ENCODE assay signal across 8 cellular contexts in genomic region chr19:797528-798414, GRCh38. TPM values are rescaled to one million over a fixed set of nuclear protein-coding genes. Genes with fewer than 3 reads are reported as not detected.
DNase-seq lines count a peak whose midpoint lies in the region; ATAC-seq, FAIRE-seq and TF ChIP-seq lines count a peak whose summit lies in the region.

No MANE protein-coding gene starts in this region.

- DNase-seq in A549 (ENCODE audit: low read depth in 1 of 2, low spot score in 1 of 2): peak; percentile 67 to 91
- DNase-seq in NCI-H2196 treated with DMSO at 0.1 percent for 48 hours (lab: John Stamatoyannopoulos, UW; ENCODE audit: unreplicated experiment): peak; percentile 87
- peak; percentile 93 for DNase-seq in activated CD4-positive, CD25-positive, alpha-beta regulatory T cell treated with anti-CD3 and anti-CD28 coated beads, Interleukin-2, amount 50 U/mL, for 72 hours
- DNase-seq in cerebellar cortex (ENCODE audit: low spot score): peak; percentile 63
- DNase-seq in kidney glomerular epithelial cell (lab: John Stamatoyannopoulos, UW): peak; percentile 37
- DNase-seq in stimulated activated CD4-positive, alpha-beta T cell treated with anti-CD3 and anti-CD28 coated beads, Interleukin-15, amount 100 ng/mL, for 24 hours: peak; percentile 93

- 1% methylated on average over 19 of the region's 129 CpGs for WGBS in A549 (ENCODE audit: missing lambda C conversion rate)

- peak overlapping the region; percentile 100 for H3K27ac ChIP-seq in A549

- no peaks in the 10 kb centered on the region for H3K9me3 ChIP-seq in A549

- POLR2A ChIA-PET in A549 (lab: Yijun Ruan, JAX): no interaction called here

- peak overlapping the region; percentile 86 for H3K4me2 ChIP-seq in A549

- no peak for TF ChIP-seq CTCF in A549 (IDR thresholded peaks at IDR 0.05)

- FAIRE-seq in A549 (lab: Jason Lieb, UNC): no peak

- CTCF ChIA-PET in A549 (lab: Yijun Ruan, JAX): no interaction called here

- peak in 1 of 2 experiments; percentile 12; a peak in 1 of 5 replicates for TF ChIP-seq EP300 in A549 (IDR thresholded peaks at IDR 0.05)

- no peak for TF ChIP-seq RAD21 in A549 (conservative IDR thresholded peaks at IDR 0.05 in 1 of 2, IDR thresholded peaks at IDR 0.05 in 1 of 2)

- ATAC-seq in A549 (peak in 1 of 2 experiments; percentile 41; a peak in 3 of 6 replicates), GM18861 (IDR thresholded peaks at IDR 0.05; ENCODE audit: unreplicated experiment) (peak; percentile 26), HG03103 (IDR thresholded peaks at IDR 0.05; ENCODE audit: low read depth, unreplicated experiment) (peak; percentile 32)

- peak overlapping the region; percentile 100 for H3K4me3 ChIP-seq in A549

- TF ChIP-seq POLR2A in A549 (IDR thresholded peaks at IDR 0.05; ENCODE audit: low read length): no peak

- H3K4me1 ChIP-seq in A549: peaks cover 42% of the 10 kb centered on the region

TF ChIP-seq in A549, 52 proteins besides CTCF, POLR2A, EP300 and RAD21:
- 0 out of 3 replicates have a peak, but pooled peaks have one; percentile 9 for TF ChIP-seq BCL3 (IDR thresholded peaks at IDR 0.05)
- TF ChIP-seq MAZ (IDR thresholded peaks at IDR 0.05; ENCODE audit: borderline replicate concordance, low read depth, low read length): no peak
- no peak for TF ChIP-seq MAFK (IDR thresholded peaks at IDR 0.05; ENCODE audit: partially characterized antibody)
- TF ChIP-seq KDM5A (IDR thresholded peaks at IDR 0.05): no peak
- TF ChIP-seq EHMT2 (IDR thresholded peaks at IDR 0.05; ENCODE audit: low read depth): no peak
- no peak for TF ChIP-seq FOXS1 (CRISPR knock-in tag; IDR thresholded peaks at IDR 0.05)
- no peak for TF ChIP-seq RFX5 (IDR thresholded peaks at IDR 0.05)
- TF ChIP-seq NPAS2 (CRISPR knock-in tag; IDR thresholded peaks at IDR 0.05; ENCODE audit: borderline replicate concordance): no peak
- peak; percentile 63; the same call in 1 of the 2 replicates for TF ChIP-seq MYC (IDR thresholded peaks at IDR 0.05; ENCODE audit: borderline replicate concordance, low read length)
- TF ChIP-seq, protein P1, sequence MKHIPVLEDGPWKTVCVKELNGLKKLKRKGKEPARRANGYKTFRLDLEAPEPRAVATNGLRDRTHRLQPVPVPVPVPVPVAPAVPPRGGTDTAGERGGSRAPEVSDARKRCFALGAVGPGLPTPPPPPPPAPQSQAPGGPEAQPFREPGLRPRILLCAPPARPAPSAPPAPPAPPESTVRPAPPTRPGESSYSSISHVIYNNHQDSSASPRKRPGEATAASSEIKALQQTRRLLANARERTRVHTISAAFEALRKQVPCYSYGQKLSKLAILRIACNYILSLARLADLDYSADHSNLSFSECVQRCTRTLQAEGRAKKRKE (CRISPR knock-in tag; IDR thresholded peaks at IDR 0.05; ENCODE audit: low read depth): 0 out of 2 replicates have a peak, but pooled peaks have one; percentile 27
- TF ChIP-seq, protein P2, sequence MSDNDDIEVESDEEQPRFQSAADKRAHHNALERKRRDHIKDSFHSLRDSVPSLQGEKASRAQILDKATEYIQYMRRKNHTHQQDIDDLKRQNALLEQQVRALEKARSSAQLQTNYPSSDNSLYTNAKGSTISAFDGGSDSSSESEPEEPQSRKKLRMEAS (IDR thresholded peaks at IDR 0.05): peak; percentile 59; the same call in 1 of the 2 replicates
- TF ChIP-seq HOXA7 (CRISPR knock-in tag; IDR thresholded peaks at IDR 0.05): no peak
- TF ChIP-seq FOSB (CRISPR knock-in tag; IDR thresholded peaks at IDR 0.05): no peak
- TF ChIP-seq HMGXB4 (CRISPR knock-in tag; IDR thresholded peaks at IDR 0.05; ENCODE audit: borderline replicate concordance): no peak
- TF ChIP-seq CHD2 (IDR thresholded peaks at IDR 0.05; ENCODE audit: low read length, partially characterized antibody): no peak
- no peak for TF ChIP-seq PHF8 (IDR thresholded peaks at IDR 0.05; ENCODE audit: borderline replicate concordance, low read depth)
- TF ChIP-seq JUN (IDR thresholded peaks at IDR 0.05): peak; percentile 58 to 75; a peak in 4 of 5 replicates
- no peak for TF ChIP-seq CBX2 (IDR thresholded peaks at IDR 0.05; ENCODE audit: borderline replicate concordance, low read depth)
- no peak for TF ChIP-seq ZNF302 (CRISPR knock-in tag; IDR thresholded peaks at IDR 0.05)

RNA-seq across cellular contexts. Expression of gene PTBP1, which starts 0.5 kb away (rescaled TPM):
- polyA plus RNA-seq in A549 (2011; rRNA removed) (144 and 207 TPM in 2 replicates), A549 (2017; fragmentation: RNase III; extraction: RNeasy Plus Mini Kit Qiagen cat#74134 plus additional on column Dnase treatment) (264 to 299 TPM (median 285 TPM) in 3 replicates)
- 326 and 379 TPM in 2 replicates for polyA plus RNA-seq in A549 (2012; cell fraction: cytosol; rRNA removed)
- 472 and 807 TPM in 2 replicates for polyA plus RNA-seq in A549 (2012; cell fraction: nucleus; rRNA removed)
- 224 and 254 TPM in 2 replicates for polyA minus RNA-seq in A549 (2011; rRNA and poly(A)+ RNA removed)

RNA-seq across cellular contexts. Expression of gene PLPPR3, which starts 24.0 kb away (rescaled TPM):
- polyA plus RNA-seq in A549 (2011; rRNA removed): 2.6 and 3.2 TPM in 2 replicates
- 4.1 and 7.6 TPM in 2 replicates for polyA plus RNA-seq in A549 (2012; cell fraction: cytosol; rRNA removed)
- 9.8 and 12.3 TPM in 2 replicates for polyA plus RNA-seq in A549 (2012; cell fraction: nucleus; rRNA removed)
- 3.5 to 4.2 TPM (median 3.7 TPM) in 3 replicates for polyA plus RNA-seq in A549 (2017; fragmentation: RNase III; extraction: RNeasy Plus Mini Kit Qiagen cat#74134 plus additional on column Dnase treatment)
- polyA minus RNA-seq in A549 (2011; rRNA and poly(A)+ RNA removed): 4.2 and 6.4 TPM in 2 replicates

RNA-seq across cellular contexts. Expression of gene AZU1, which starts 29.9 kb away (rescaled TPM):
- polyA plus RNA-seq in A549 (2011; rRNA removed) (0.15 and 0.31 TPM in 2 replicates), A549 (2017; fragmentation: RNase III; extraction: RNeasy Plus Mini Kit Qiagen cat#74134 plus additional on column Dnase treatment) (0.26 to 0.55 TPM (median 0.32 TPM) in 3 replicates)
- polyA plus RNA-seq in A549 (2012; cell fraction: cytosol; rRNA removed): 0.16 and 0.26 TPM in 2 replicates
- polyA plus RNA-seq in A549 (2012; cell fraction: nucleus; rRNA removed): 4.7 and 5.9 TPM in 2 replicates
- not detected in 2 replicates for polyA minus RNA-seq in A549 (2011; rRNA and poly(A)+ RNA removed)

RNA-seq across cellular contexts. Expression of gene PRTN3, which starts 43.0 kb away (rescaled TPM):
- polyA plus RNA-seq in A549 (2011; rRNA removed) (0.21 and 0.36 TPM in 2 replicates), A549 (2017; fragmentation: RNase III; extraction: RNeasy Plus Mini Kit Qiagen cat#74134 plus additional on column Dnase treatment) (0.18 to 0.39 TPM (median 0.24 TPM) in 3 replicates)
- polyA plus RNA-seq in A549 (2012; cell fraction: cytosol; rRNA removed): 0.53 and 0.69 TPM in 2 replicates
- polyA plus RNA-seq in A549 (2012; cell fraction: nucleus; rRNA removed): 0.34 and 0.65 TPM in 2 replicates
- polyA minus RNA-seq in A549 (2011; rRNA and poly(A)+ RNA removed): 0.44 TPM in 1 of 2 replicates, not detected in the other

RNA-seq across cellular contexts. Expression of gene MISP, which starts 46.9 kb away (rescaled TPM):
- polyA plus RNA-seq in A549 (2011; rRNA removed) (38.3 and 46.5 TPM in 2 replicates), A549 (2017; fragmentation: RNase III; extraction: RNeasy Plus Mini Kit Qiagen cat#74134 plus additional on column Dnase treatment) (56.9 to 62.7 TPM (median 61.4 TPM) in 3 replicates)
- 44.9 and 58.4 TPM in 2 replicates for polyA plus RNA-seq in A549 (2012; cell fraction: cytosol; rRNA removed)
- polyA plus RNA-seq in A549 (2012; cell fraction: nucleus; rRNA removed): 75.9 and 95.3 TPM in 2 replicates
- polyA minus RNA-seq in A549 (2011; rRNA and poly(A)+ RNA removed): 43.2 and 57.3 TPM in 2 replicates

Comparison
In these comparisons a context has a peak if more than half of its experiments do, and no peak if none do; other contexts are left out.
1. DNase-seq: peak in every context shown above with its lines; median percentile 93 in activated CD4-positive, CD25-positive, alpha-beta regulatory T cell treated with anti-CD3 and anti-CD28 coated beads, Interleukin-2, amount 50 U/mL, for 72 hours; 93 in stimulated activated CD4-positive, alpha-beta T cell treated with anti-CD3 and anti-CD28 coated beads, Interleukin-15, amount 100 ng/mL, for 24 hours; 87 in NCI-H2196 treated with DMSO at 0.1 percent for 48 hours; 79 in A549; 63 in cerebellar cortex; 37 in kidney glomerular epithelial cell.